ENCODE assay signal across 31 cellular contexts in genomic region chr5:87229780-87230179, GRCh38. TPM values are rescaled to one million over a fixed set of nuclear protein-coding genes. Genes with fewer than 3 reads are reported as not detected.
DNase-seq lines count a peak whose midpoint lies in the region; ATAC-seq, FAIRE-seq and TF ChIP-seq lines count a peak whose summit lies in the region.
"Had no signal": no experiment of that assay in that cellular context is flagged by ENCODE, and none has a peak within 500 bp of the region (broad histone marks: within the 10 kb centered on the region; RNA-seq: fewer than 3 reads in every experiment).

No MANE protein-coding gene starts in this region.

- intact Hi-C loops in PC-3 (cut with micrococcal nuclease): no loop called here

- no peak overlapping the region for H3K27ac ChIP-seq in PC-3 (ENCODE audit: low read length)
- H3K27ac ChIP-seq: colonic mucosa, esophagus squamous epithelium, gastroesophageal sphincter, hepatocyte, thoracic aorta had no signal

- H3K4me3 ChIP-seq in PC-3 (ENCODE audit: low read length): no peak overlapping the region
- H3K4me3 ChIP-seq: colonic mucosa, esophagus squamous epithelium, gastroesophageal sphincter, hepatocyte, thoracic aorta had no signal

- H3K36me3 ChIP-seq in PC-3 (ENCODE audit: low read depth, low read length): no peaks in the 10 kb centered on the region
- H3K36me3 ChIP-seq: BE2C, colonic mucosa, esophagus squamous epithelium, gastroesophageal sphincter, thoracic aorta had no signal

- H3K9ac ChIP-seq in PC-3 (ENCODE audit: low read length): no peak overlapping the region

- H3K27me3 ChIP-seq in PC-3 (ENCODE audit: low read length): no peaks in the 10 kb centered on the region
- H3K27me3 ChIP-seq: colonic mucosa, esophagus squamous epithelium, gastroesophageal sphincter, hepatocyte had no signal

- no peaks in the 10 kb centered on the region for H3F3A ChIP-seq in PC-3 (ENCODE audit: low read length, unreplicated experiment)

- no peaks in the 10 kb centered on the region for H3K79me2 ChIP-seq in PC-3 (ENCODE audit: low read length)
- H3K79me2 ChIP-seq: hepatocyte had no signal

- TF ChIP-seq POLR2A in GM12891 (IDR thresholded peaks at IDR 0.05; ENCODE audit: low read depth, low read length): no peak

- H4K20me1 ChIP-seq in PC-3 (ENCODE audit: low read length): no peaks in the 10 kb centered on the region

- POLR2A ChIA-PET in PC-3 (lab: Charles Lee; ENCODE audit: unreplicated experiment): no interaction called here

- no peaks in the 10 kb centered on the region for H3K36me3 Mint-ChIP-seq in endothelial cell (ENCODE audit: low read depth, unreplicated experiment)
- H3K36me3 Mint-ChIP-seq in activated naive CD4-positive, alpha-beta T cell treated with anti-CD3 and anti-CD28 coated beads, Interleukin-2, amount 10 ng/mL, durations not matched to agents 7 days and 5 days: no peaks in the 10 kb centered on the region
- H3K36me3 Mint-ChIP-seq: mesothelial cell of epicardium, naive B cell had no signal

- peaks cover 8% of the 10 kb centered on the region; the same call in 1 of the 2 replicates for H3K4me1 ChIP-seq in PC-3 (ENCODE audit: insufficient read depth, low read length)
- H3K4me1 ChIP-seq: BE2C, colonic mucosa, esophagus squamous epithelium, gastroesophageal sphincter had no signal

- FAIRE-seq in GM12891 (lab: Jason Lieb, UNC): peak; percentile 38

- H3K9me3 Mint-ChIP-seq in endothelial cell (ENCODE audit: unreplicated experiment): no peaks in the 10 kb centered on the region
- no peaks in the 10 kb centered on the region for H3K9me3 Mint-ChIP-seq in activated naive CD4-positive, alpha-beta T cell treated with anti-CD3 and anti-CD28 coated beads, Interleukin-2, amount 10 ng/mL, durations not matched to agents 7 days and 5 days
- H3K9me3 Mint-ChIP-seq: activated naive CD4-positive, alpha-beta T cell treated with anti-CD3 and anti-CD28 coated beads for 36 hours; activated T-helper 1 cell treated with anti-CD3 and anti-CD28 coated beads, Interleukin-12 subunit alpha, Interleukin-12 subunit beta, Interleukin-2, Interleukin-4 antibody, amounts not matched to agents 30 ng/mL and 10 ng/mL and 1 ng/mL, durations not matched to agents 14 hours and 24 hours and 36 hours; effector memory CD8-positive, alpha-beta T cell; mesothelial cell of epicardium; naive B cell had no signal

- ATAC-seq in PC-3: no peak
- ATAC-seq: effector memory CD8-positive, alpha-beta T cell; gastroesophageal sphincter; stimulated activated naive CD8-positive, alpha-beta T cell treated with anti-CD3 and anti-CD28 coated beads, Interleukin-15, Interleukin-2, amounts not matched to agents 100 U/mL and 50 U/mL, for 24 hours had no signal

- no peaks in the 10 kb centered on the region; the same call in 1 of the 2 replicates for H3K9me2 ChIP-seq in PC-3 (replicated peaks; ENCODE audit: low read length)

- BruUV-seq in PC-3 (replicated peaks; lab: Mats Ljungman, UMichigan): no TSS peak

- H3K4me3 Mint-ChIP-seq in endothelial cell (ENCODE audit: unreplicated experiment): no peak overlapping the region
- no peak overlapping the region for H3K4me3 Mint-ChIP-seq in activated naive CD4-positive, alpha-beta T cell treated with anti-CD3 and anti-CD28 coated beads, Interleukin-2, amount 10 ng/mL, durations not matched to agents 7 days and 5 days
- H3K4me3 Mint-ChIP-seq: activated naive CD4-positive, alpha-beta T cell treated with anti-CD3 and anti-CD28 coated beads for 36 hours; activated T-helper 1 cell treated with anti-CD3 and anti-CD28 coated beads, Interleukin-12 subunit alpha, Interleukin-12 subunit beta, Interleukin-2, Interleukin-4 antibody, amounts not matched to agents 30 ng/mL and 10 ng/mL and 1 ng/mL, durations not matched to agents 14 hours and 24 hours and 36 hours; effector memory CD8-positive, alpha-beta T cell; mesothelial cell of epicardium; naive B cell had no signal

- H3K27ac Mint-ChIP-seq in endothelial cell (ENCODE audit: unreplicated experiment): no peak overlapping the region
- H3K27ac Mint-ChIP-seq in activated naive CD4-positive, alpha-beta T cell treated with anti-CD3 and anti-CD28 coated beads, Interleukin-2, amount 10 ng/mL, durations not matched to agents 7 days and 5 days: no peak overlapping the region
- H3K27ac Mint-ChIP-seq: activated naive CD4-positive, alpha-beta T cell treated with anti-CD3 and anti-CD28 coated beads for 36 hours; activated T-helper 1 cell treated with anti-CD3 and anti-CD28 coated beads, Interleukin-12 subunit alpha, Interleukin-12 subunit beta, Interleukin-2, Interleukin-4 antibody, amounts not matched to agents 30 ng/mL and 10 ng/mL and 1 ng/mL, durations not matched to agents 14 hours and 24 hours and 36 hours; effector memory CD8-positive, alpha-beta T cell; mesothelial cell of epicardium had no signal

- TF ChIP-seq CTCF in PC-3 (conservative IDR thresholded peaks at IDR 0.05; ENCODE audit: low read depth, low read length) (no peak), endothelial cell (IDR thresholded peaks at IDR 0.05; ENCODE audit: unreplicated experiment) (no peak)

- no peaks in the 10 kb centered on the region for H3K27me3 Mint-ChIP-seq in endothelial cell (ENCODE audit: unreplicated experiment)
- H3K27me3 Mint-ChIP-seq in activated naive CD4-positive, alpha-beta T cell treated with anti-CD3 and anti-CD28 coated beads, Interleukin-2, amount 10 ng/mL, durations not matched to agents 7 days and 5 days: no peaks in the 10 kb centered on the region
- H3K27me3 Mint-ChIP-seq: effector memory CD8-positive, alpha-beta T cell; naive B cell had no signal

- DNase-seq in GM12891 (ENCODE audit: insufficient read length, low spot score) (no peak), PC-3 (peak; percentile 63), dermis blood vessel endothelial cell (peak; percentile 39), renal cortical epithelial cell (ENCODE audit: low read depth) (peak; percentile 62), SKM-1 (lab: John Stamatoyannopoulos, UW; ENCODE audit: unreplicated experiment) (no peak), endothelial cell (ENCODE audit: low spot score) (no peak)
- no peak for DNase-seq in activated naive CD4-positive, alpha-beta T cell treated with anti-CD3 and anti-CD28 coated beads, Interleukin-2, amount 10 ng/mL, durations not matched to agents 7 days and 5 days
- DNase-seq: activated CD4-positive, alpha-beta T cell treated with anti-CD3 and anti-CD28 coated beads, Interleukin-2, amount 50 U/mL, for 4 hours; activated CD8-positive, alpha-beta memory T cell treated with anti-CD3 and anti-CD28 coated beads, Interleukin-2, amount 50 U/mL, for 4 hours; activated naive CD4-positive, alpha-beta T cell treated with anti-CD3 and anti-CD28 coated beads for 36 hours; amniotic stem cell; BE2C; colonic mucosa; DMS153; effector memory CD8-positive, alpha-beta T cell; esophagus squamous epithelium; GF-D8; naive B cell; NCI-H1092; NCI-H1694 treated with DMSO at 0.1 percent for 48 hours; NCI-H2171; NCI-H510A treated with DMSO at 0.1 percent for 48 hours; nucleus accumbens; SIG-M5; stimulated activated naive CD8-positive, alpha-beta T cell treated with anti-CD3 and anti-CD28 coated beads, Interleukin-15, Interleukin-2, amounts not matched to agents 100 U/mL and 50 U/mL, for 24 hours; T-helper 1 cell had no signal

- CTCF ChIA-PET in PC-3 (lab: Charles Lee): no interaction called here
- CTCF ChIA-PET in activated naive CD4-positive, alpha-beta T cell treated with anti-CD3 and anti-CD28 coated beads, Interleukin-2, amount 10 ng/mL, durations not matched to agents 7 days and 5 days (lab: Charles Lee): interaction anchor here (0.6 kb wide), 1 partner anchor 24 kb away, joined by 3 read pairs; no protein-coding TSS in a partner anchor

- no peaks in the 10 kb centered on the region for H3K4me1 Mint-ChIP-seq in endothelial cell (ENCODE audit: unreplicated experiment)
- no peaks in the 10 kb centered on the region for H3K4me1 Mint-ChIP-seq in activated naive CD4-positive, alpha-beta T cell treated with anti-CD3 and anti-CD28 coated beads, Interleukin-2, amount 10 ng/mL, durations not matched to agents 7 days and 5 days
- H3K4me1 Mint-ChIP-seq: mesothelial cell of epicardium had no signal

- no peak overlapping the region for H2AFZ ChIP-seq in PC-3 (ENCODE audit: low read length)
- H2AFZ ChIP-seq: hepatocyte had no signal

- no peak overlapping the region for H3K4me2 ChIP-seq in PC-3 (ENCODE audit: low read length)
- H3K4me2 ChIP-seq: hepatocyte had no signal

- H3K9me3 ChIP-seq in PC-3 (ENCODE audit: low read length): no peaks in the 10 kb centered on the region
- H3K9me3 ChIP-seq: BE2C, colonic mucosa, esophagus squamous epithelium, gastroesophageal sphincter, thoracic aorta had no signal

TF ChIP-seq in GM12891, 5 proteins besides CTCF, POLR2A, EP300 and RAD21:
- TF ChIP-seq POLR2AphosphoS5 (IDR thresholded peaks at IDR 0.05; ENCODE audit: low read depth, low read length) (no peak), TAF1 (IDR thresholded peaks at IDR 0.05; ENCODE audit: low read depth, low read length) (no peak), POU2F2 (IDR thresholded peaks at IDR 0.05; ENCODE audit: low read depth, low read length) (no peak), SPI1 (IDR thresholded peaks at IDR 0.05; ENCODE audit: low read depth, low read length) (no peak), PAX5 (IDR thresholded peaks at IDR 0.05; ENCODE audit: insufficient read depth, low read length, severe bottlenecking) (no peak)

RNA-seq across cellular contexts. Expression of gene RASA1, which starts 37.9 kb away (rescaled TPM):
- polyA plus RNA-seq in GM12891 (2012; ENCODE audit: low read depth, missing spikeins): 24.1 TPM
- total RNA-seq in PC-3 (2014; rRNA removed) (37.3 and 40.1 TPM in 2 replicates), dermis blood vessel endothelial cell (44.1 and 75.4 TPM in 2 replicates), renal cortical epithelial cell (53.8 and 87.7 TPM in 2 replicates), endothelial cell (ENCODE audit: unreplicated experiment) (48.7 TPM)

Comparison
In these comparisons a context has a peak if more than half of its experiments do, and no peak if none do; other contexts are left out.
1. DNase-seq: peak in PC-3 (single experiment), dermis blood vessel endothelial cell (single experiment) and renal cortical epithelial cell (single experiment); none in GM12891 (single experiment), SKM-1 (single experiment), endothelial cell (single experiment) and activated naive CD4-positive, alpha-beta T cell treated with anti-CD3 and anti-CD28 coated beads, Interleukin-2, amount 10 ng/mL, durations not matched to agents 7 days and 5 days (single experiment).